ENCODE assay signal across 9 cellular contexts in the genomic region with DNA sequence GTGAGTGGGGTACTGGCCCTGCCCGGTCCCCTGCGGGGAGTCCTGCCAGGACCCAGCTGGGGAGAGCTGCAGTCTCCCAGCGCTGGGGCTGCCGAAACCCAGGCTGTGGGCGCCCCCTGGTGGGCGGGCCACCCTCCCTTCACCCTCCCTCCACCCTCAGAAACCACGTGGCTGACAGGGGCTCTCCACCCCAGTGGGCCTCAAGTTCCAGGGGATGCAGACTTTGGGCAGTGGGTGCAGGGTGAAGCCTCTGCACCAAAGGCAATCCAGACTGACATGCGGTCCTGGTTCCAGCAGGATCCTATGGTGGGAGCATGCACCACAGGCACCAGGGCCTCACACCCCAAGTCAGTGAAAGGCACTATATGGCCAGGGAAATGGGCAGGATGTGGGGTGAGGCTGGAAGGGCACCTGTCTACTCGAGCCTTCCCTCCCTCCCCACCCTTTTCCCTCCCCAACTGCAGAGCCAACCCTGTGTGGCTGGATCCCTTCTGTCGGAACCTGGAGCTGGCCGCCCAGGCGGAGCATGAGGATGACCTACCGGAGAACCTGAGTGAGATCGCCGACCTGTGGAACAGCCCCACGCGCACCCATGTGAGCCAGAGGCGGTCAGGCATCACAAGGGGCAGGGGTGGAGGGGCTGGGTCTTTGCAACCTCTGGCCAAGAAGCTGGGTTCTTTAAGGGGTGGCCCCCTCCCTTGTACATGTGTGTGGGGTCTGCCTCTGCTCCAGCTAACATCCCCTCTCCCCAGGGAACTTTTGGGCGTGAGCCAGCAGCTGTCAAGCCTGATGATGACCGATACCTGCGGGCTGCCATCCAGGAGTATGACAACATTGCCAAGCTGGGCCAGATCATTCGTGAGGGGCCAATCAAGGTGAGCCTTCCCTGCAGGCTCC. TPM values are rescaled to one million over a fixed set of nuclear protein-coding genes. Genes with fewer than 3 reads are reported as not detected.
A peak's percentile ranks its signal among the peaks of the same experiment; 100 is the strongest.
DNase-seq lines count a peak whose midpoint lies in the region; ATAC-seq and TF ChIP-seq lines count a peak whose summit lies in the region.
"Had no signal": no experiment of that assay in that cellular context is flagged by ENCODE, and none has a peak within 500 bp of the region (broad histone marks: within the 10 kb centered on the region; RNA-seq: fewer than 3 reads in every experiment).

No MANE protein-coding gene starts in this region.

- H3K36me3 Mint-ChIP-seq in HFFc6 (ENCODE audit: low read depth) (no peaks in the 10 kb centered on the region), nephron (ENCODE audit: low read depth) (peaks cover 28% of the 10 kb centered on the region)
- H3K36me3 Mint-ChIP-seq: activated naive CD8-positive, alpha-beta T cell had no signal

- DNase-seq in DMS79 (lab: John Stamatoyannopoulos, UW) (peak; percentile 3), HFFc6 (peak; percentile 4), NOMO-1 treated with dmso at 0.1 percent for 144 hours (lab: John Stamatoyannopoulos, UW; ENCODE audit: unreplicated experiment) (peak; percentile 15), esophagus muscularis mucosa (ENCODE audit: extremely low spot score) (no peak), NCI-H510A treated with DMSO at 0.1 percent for 48 hours (lab: John Stamatoyannopoulos, UW) (no peak)
- peak; percentile 84 for DNase-seq in activated CD8-positive, alpha-beta memory T cell treated with anti-CD3 and anti-CD28 coated beads, Interleukin-2, amount 50 U/mL, for 4 hours
- DNase-seq in stimulated activated naive CD8-positive, alpha-beta T cell treated with anti-CD3 and anti-CD28 coated beads, Interleukin-15, Interleukin-2, amounts not matched to agents 100 U/mL and 50 U/mL, for 24 hours = peak; percentile 87

- WGBS in esophagus muscularis mucosa = 48% methylated on average over 10 of the region's 22 CpGs

- ATAC-seq in stimulated activated naive CD8-positive, alpha-beta T cell treated with anti-CD3 and anti-CD28 coated beads, Interleukin-15, Interleukin-2, amounts not matched to agents 100 U/mL and 50 U/mL, for 24 hours = peak; percentile 84

- TF ChIP-seq EP300 in esophagus muscularis mucosa (IDR thresholded peaks at IDR 0.05) = no peak

- H3K27me3 Mint-ChIP-seq in HFFc6 (ENCODE audit: insufficient read depth) = peaks cover 17% of the 10 kb centered on the region
- H3K27me3 Mint-ChIP-seq in nephron (ENCODE audit: low read depth) = no peaks in the 10 kb centered on the region
- H3K27me3 Mint-ChIP-seq: activated naive CD8-positive, alpha-beta T cell had no signal

- H3K27ac Mint-ChIP-seq in HFFc6 = no peak overlapping the region
- no peak overlapping the region for H3K27ac Mint-ChIP-seq in nephron
- H3K27ac Mint-ChIP-seq: activated naive CD8-positive, alpha-beta T cell had no signal

- H3K4me3 Mint-ChIP-seq in HFFc6 (no peak overlapping the region), nephron (no peak overlapping the region)
- H3K4me3 Mint-ChIP-seq: activated naive CD8-positive, alpha-beta T cell had no signal

- no peaks in the 10 kb centered on the region for H3K9me3 Mint-ChIP-seq in HFFc6
- no peaks in the 10 kb centered on the region for H3K9me3 Mint-ChIP-seq in nephron

- no peaks in the 10 kb centered on the region for H3K9me3 ChIP-seq in esophagus muscularis mucosa

- no peaks in the 10 kb centered on the region for H3K27me3 ChIP-seq in esophagus muscularis mucosa

- peaks cover 17 to 32% (median 29%) of the 10 kb centered on the region in 4 donors for H3K36me3 ChIP-seq in esophagus muscularis mucosa

- intact Hi-C loops in esophagus muscularis mucosa (cut with DNase I) = loop anchor here (5.0 to 10.0 kb wide), 3 partner anchors 247 to 497 kb away; partner anchors contain the start of genes CDH23 and SLC29A3

- no peak overlapping the region for H3K4me3 ChIP-seq in esophagus muscularis mucosa

- H3K4me1 Mint-ChIP-seq in HFFc6 (ENCODE audit: low read depth) (no peaks in the 10 kb centered on the region), nephron (no peaks in the 10 kb centered on the region)

- no peak for TF ChIP-seq POLR2A in esophagus muscularis mucosa (IDR thresholded peaks at IDR 0.05; ENCODE audit: low read depth)

- TF ChIP-seq CTCF in HFFc6 (IDR thresholded peaks at IDR 0.05) = peak; percentile 86
- peak; percentile 73 to 95 (median 85) for TF ChIP-seq CTCF in esophagus muscularis mucosa (IDR thresholded peaks at IDR 0.05)
- TF ChIP-seq CTCF in nephron (IDR thresholded peaks at IDR 0.05; ENCODE audit: unreplicated experiment in 3 of 3) = peak; percentile 44 to 63 (median 51)

- H3K27ac ChIP-seq in esophagus muscularis mucosa (replicated peaks in 1 of 4) = no peak overlapping the region

- H3K4me1 ChIP-seq in esophagus muscularis mucosa = peaks cover 21 to 41% (median 31%) of the 10 kb centered on the region in 4 donors

RNA-seq across cellular contexts. Expression of gene PSAP, which starts 38.8 kb away (rescaled TPM):
- total RNA-seq in HFFc6 (2021; fragmentation: NEBNext Ultra II Directional; extraction: Animal tissue kit (Norgen Biotek cat#: 25700)) = 100 to 1,000 TPM; 375 to 549 (median 404) TPM
- total RNA-seq in esophagus muscularis mucosa = 100 to 1,000 TPM; 537 to 740 (median 698) TPM

RNA-seq across cellular contexts. Expression of gene VSIR, which starts 38.9 kb away (rescaled TPM):
- total RNA-seq in HFFc6 (2021; fragmentation: NEBNext Ultra II Directional; extraction: Animal tissue kit (Norgen Biotek cat#: 25700)) = 10 to 100 TPM; 24.3 to 36.2 (median 29.0) TPM
- 100 to 1,000 TPM in 2 of 4 donors, 10 to 100 TPM in 2; 37.8 to 118 (median 90.3) TPM for total RNA-seq in esophagus muscularis mucosa

Comparison
In these comparisons a context has a peak if more than half of its experiments do, and no peak if none do; other contexts are left out.
1. DNase-seq: peak in DMS79 (single experiment), HFFc6 (single experiment), NOMO-1 treated with dmso at 0.1 percent for 144 hours (single experiment), activated CD8-positive, alpha-beta memory T cell treated with anti-CD3 and anti-CD28 coated beads, Interleukin-2, amount 50 U/mL, for 4 hours (single experiment) and stimulated activated naive CD8-positive, alpha-beta T cell treated with anti-CD3 and anti-CD28 coated beads, Interleukin-15, Interleukin-2, amounts not matched to agents 100 U/mL and 50 U/mL, for 24 hours (single experiment); none in esophagus muscularis mucosa (single experiment) and NCI-H510A treated with DMSO at 0.1 percent for 48 hours (single experiment).
2. Peak in every context shown above with its lines, with median percentiles within 50 percentile points of each other: CTCF ChIP-seq.